In the genomic region with DNA sequence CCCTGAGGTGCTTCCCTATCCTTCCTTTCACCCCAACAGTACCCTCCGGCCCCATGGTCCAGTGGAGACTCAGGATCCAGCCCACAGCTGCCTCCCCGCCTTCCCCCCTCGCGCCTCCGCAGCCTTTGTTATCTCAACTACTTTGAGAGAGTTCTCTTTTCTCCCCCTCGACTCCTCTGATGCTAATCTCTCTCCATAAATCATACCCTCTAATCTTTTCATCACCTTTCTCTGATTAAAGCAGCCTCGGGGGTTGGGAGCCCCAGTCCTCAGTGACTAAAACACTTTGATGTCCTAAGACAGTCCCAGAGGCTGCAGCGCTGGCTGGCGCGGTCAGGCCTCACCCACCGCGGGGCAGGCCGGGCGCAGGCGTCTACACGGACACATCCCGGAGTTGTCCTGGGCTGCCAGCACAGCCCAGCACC, we compare ENCODE assay signal across 24 cellular contexts.
"Had no signal": no experiment of that assay in that cellular context is flagged by ENCODE, and none has a peak within 500 bp of the region (broad histone marks: within the 10 kb centered on the region; RNA-seq: fewer than 3 reads in every experiment).

No MANE protein-coding gene starts in this region.

- H3K4me3 Mint-ChIP-seq: activated CD4-positive, alpha-beta T cell treated with anti-CD3 and anti-CD28 coated beads, Interleukin-2, amount 10 ng/mL, durations not matched to agents 24 days and 14 days; activated CD8-positive, alpha-beta T cell treated with anti-CD3 and anti-CD28 coated beads, Interleukin-2, amount 10 ng/mL, durations not matched to agents 7 days and 5 days; activated T-cell treated with anti-CD3 and anti-CD28 coated beads, Interleukin-2, amount 50 U/mL, for 72 hours; dendritic cell treated with granulocyte-macrophage colony-stimulating factor and Interleukin-4, amounts not matched to agents 40 ng/mL and 50 ng/mL, for 4 days; effector memory CD8-positive, alpha-beta T cell; naive thymus-derived CD4-positive, alpha-beta T cell had no signal

- H3K27ac ChIP-seq: adrenal gland, epithelial cell of prostate, left lung, neutrophil, pancreas, right lobe of liver, testis, upper lobe of left lung had no signal

- ATAC-seq: activated CD8-positive, alpha-beta T cell treated with anti-CD3 and anti-CD28 coated beads, Interleukin-2, amount 10 ng/mL, durations not matched to agents 7 days and 5 days; effector memory CD8-positive, alpha-beta T cell; left lung; mucosa of descending colon; naive thymus-derived CD4-positive, alpha-beta T cell; pancreas; right lobe of liver had no signal

- H3K27ac Mint-ChIP-seq: activated CD4-positive, alpha-beta T cell treated with anti-CD3 and anti-CD28 coated beads, Interleukin-2, amount 10 ng/mL, durations not matched to agents 24 days and 14 days; activated CD8-positive, alpha-beta T cell treated with anti-CD3 and anti-CD28 coated beads, Interleukin-2, amount 10 ng/mL, durations not matched to agents 7 days and 5 days; activated T-cell treated with anti-CD3 and anti-CD28 coated beads, Interleukin-2, amount 50 U/mL, for 72 hours; dendritic cell treated with granulocyte-macrophage colony-stimulating factor and Interleukin-4, amounts not matched to agents 40 ng/mL and 50 ng/mL, for 4 days; effector memory CD8-positive, alpha-beta T cell had no signal

- H3K9me3 Mint-ChIP-seq: activated CD4-positive, alpha-beta T cell treated with anti-CD3 and anti-CD28 coated beads, Interleukin-2, amount 10 ng/mL, durations not matched to agents 24 days and 14 days; activated T-cell treated with anti-CD3 and anti-CD28 coated beads, Interleukin-2, amount 50 U/mL, for 72 hours; dendritic cell treated with granulocyte-macrophage colony-stimulating factor and Interleukin-4, amounts not matched to agents 40 ng/mL and 50 ng/mL, for 4 days; effector memory CD8-positive, alpha-beta T cell; naive thymus-derived CD4-positive, alpha-beta T cell had no signal

- H3K4me1 ChIP-seq: adrenal gland, pancreas, right lobe of liver, testis had no signal

- H3K36me3 Mint-ChIP-seq: naive thymus-derived CD4-positive, alpha-beta T cell had no signal

- FAIRE-seq: keratinocyte, pancreas had no signal

- DNase-seq: activated CD4-positive, alpha-beta T cell treated with anti-CD3 and anti-CD28 coated beads, Interleukin-2, amount 10 ng/mL, durations not matched to agents 24 days and 14 days; activated CD8-positive, alpha-beta memory T cell treated with anti-CD3 and anti-CD28 coated beads, Interleukin-2, amount 50 U/mL, for 48 hours; activated CD8-positive, alpha-beta T cell treated with anti-CD3 and anti-CD28 coated beads, Interleukin-2, amount 10 ng/mL, durations not matched to agents 7 days and 5 days; activated effector memory CD4-positive, alpha-beta T cell treated with anti-CD3 and anti-CD28 coated beads, Interleukin-2, amount 50 U/mL, for 16 hours; activated naive CD4-positive, alpha-beta T cell treated with anti-CD3 and anti-CD28 coated beads, Interleukin-2, amount 50 U/mL, for 16 hours; activated T-cell treated with anti-CD3 and anti-CD28 coated beads, Interleukin-2, amount 50 U/mL, for 72 hours; adrenal gland; effector memory CD8-positive, alpha-beta T cell; foreskin melanocyte; hypothalamus; left lung; mucosa of descending colon; naive thymus-derived CD4-positive, alpha-beta T cell; pancreas; right lobe of liver; stimulated activated CD4-positive, alpha-beta T cell treated with anti-CD3 and anti-CD28 coated beads, Interleukin-4, amount 100 ng/mL, for 1 hour; T1000; testis had no signal

- H3K9me3 ChIP-seq: adrenal gland, left lung, mucosa of descending colon, neutrophil, pancreas, right lobe of liver, testis, upper lobe of left lung had no signal

- H3K4me3 ChIP-seq: adrenal gland, left lung, mucosa of descending colon, pancreas, right lobe of liver, smooth muscle cell, testis, upper lobe of left lung had no signal

- H3K36me3 ChIP-seq: adrenal gland, left lung, neutrophil, pancreas, right lobe of liver, upper lobe of left lung had no signal
